Comparison of ENCODE assay signal across 19 cellular contexts in the genomic region with DNA sequence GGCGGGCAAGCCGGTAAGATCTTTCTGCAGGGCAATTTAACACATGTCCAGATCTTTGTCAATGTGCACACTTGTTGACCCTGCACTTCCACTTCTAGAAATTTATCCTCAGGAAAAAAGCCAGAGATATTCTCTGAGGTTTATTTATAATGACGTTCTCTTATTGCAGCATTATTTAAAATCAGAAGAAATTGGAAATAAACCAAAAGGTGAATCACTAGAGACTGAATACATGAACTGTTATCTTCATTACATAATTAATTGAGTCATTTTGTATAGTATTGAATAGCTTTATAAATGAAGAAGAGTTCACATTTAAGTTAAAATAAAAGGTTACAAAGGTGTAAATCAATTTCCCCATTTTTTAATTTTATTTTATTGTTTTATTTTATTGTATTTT. TPM values are rescaled to one million over a fixed set of nuclear protein-coding genes. Genes with fewer than 3 reads are reported as not detected.
DNase-seq lines count a peak whose midpoint lies in the region; ATAC-seq and TF ChIP-seq lines count a peak whose summit lies in the region.
"Had no signal": no experiment of that assay in that cellular context is flagged by ENCODE, and none has a peak within 500 bp of the region (broad histone marks: within the 10 kb centered on the region; RNA-seq: fewer than 3 reads in every experiment).

No MANE protein-coding gene starts in this region.

- no peaks in the 10 kb centered on the region for H3K27me3 ChIP-seq in ascending aorta
- H3K27me3 ChIP-seq: SJCRH30 had no signal

- ATAC-seq in GM18909 (IDR thresholded peaks at IDR 0.05; ENCODE audit: poor library complexity, unreplicated experiment), result no peak
- ATAC-seq: K562, Panc1 had no signal

- intact Hi-C loops in ascending aorta (cut with DNase I), result no loop called here

- no peak for TF ChIP-seq CTCF in fibroblast of pulmonary artery (IDR thresholded peaks at IDR 0.05; ENCODE audit: low read length, missing control alignments)
- no peak for TF ChIP-seq CTCF in ascending aorta (IDR thresholded peaks at IDR 0.05)

- DNase-seq in NCI-H226 (peak; percentile 21), amniotic epithelial cell (ENCODE audit: low read depth) (peak; percentile 64), fibroblast of pulmonary artery (ENCODE audit: low read depth) (peak; percentile 55), HK-2 (ENCODE audit: unreplicated experiment) (no peak), DMS 273 treated with DMSO at 0.1 percent for 48 hours (lab: John Stamatoyannopoulos, UW) (no peak), ascending aorta (ENCODE audit: low spot score in 2 of 2) (no peak)
- DNase-seq: CD4-positive, CD25-positive, alpha-beta regulatory T cell; DMS79; NCI-H1092 treated with DMSO at 0.1 percent for 48 hours; NCI-H1436 treated with DMSO at 0.1 percent for 48 hours; NCI-H1930; NCI-H345; NCI-H524; NCI-H774; NK-92 treated with Interleukin-12 subunit alpha and Interleukin-12 subunit beta, amount 100 ng/mL, for 24 hours; SJCRH30 had no signal

- H3K4me1 ChIP-seq in ascending aorta, result no peaks in the 10 kb centered on the region
- H3K4me1 ChIP-seq: SJCRH30 had no signal

- H3K36me3 ChIP-seq in ascending aorta, result no peaks in the 10 kb centered on the region
- H3K36me3 ChIP-seq: SJCRH30 had no signal

- no peak overlapping the region for H3K27ac ChIP-seq in ascending aorta
- H3K27ac ChIP-seq: SJCRH30 had no signal

- H3K9me3 ChIP-seq in ascending aorta, result no peaks in the 10 kb centered on the region
- H3K9me3 ChIP-seq: SJCRH30 had no signal

- H3K4me3 ChIP-seq in fibroblast of pulmonary artery (replicated peaks; ENCODE audit: low read depth, low read length), result no peak overlapping the region
- no peak overlapping the region for H3K4me3 ChIP-seq in ascending aorta
- H3K4me3 ChIP-seq: K562, SJCRH30 had no signal

RNA-seq across cellular contexts. Expression of a gene that starts 16.3 kb away (rescaled TPM):
- 43.3 TPM for total RNA-seq in ascending aorta

RNA-seq across cellular contexts. Expression of a gene that starts 40.1 kb away (rescaled TPM):
- 12.3 TPM for total RNA-seq in ascending aorta

RNA-seq across cellular contexts. Expression of a gene that starts 46.7 kb away (rescaled TPM):
- 66.4 TPM for total RNA-seq in ascending aorta

RNA-seq across cellular contexts. Expression of a gene that starts 53.9 kb away (rescaled TPM):
- total RNA-seq in ascending aorta, result 2.9 TPM

Comparison
In these comparisons a context has a peak if more than half of its experiments do, and no peak if none do; other contexts are left out.
1. DNase-seq: peak in NCI-H226 (single experiment), amniotic epithelial cell (single experiment) and fibroblast of pulmonary artery (single experiment); none in HK-2 (single experiment), DMS 273 treated with DMSO at 0.1 percent for 48 hours (single experiment) and ascending aorta (0 of 2).